ENCODE assay signal across 1 cellular context in genomic region chr20:13008761-13009681, GRCh38.
TF ChIP-seq lines count a peak whose summit lies in the region.

Gene SPTLC3 (plus strand): TSS chr20:13008972. CDS start chr20:13009268, 296 bp downstream.

TF ChIP-seq in GM23338, 12 proteins besides CTCF, POLR2A, EP300 and RAD21 (continued from another document):
- TF ChIP-seq ZNF462 (CRISPR knock-in tag; IDR thresholded peaks at IDR 0.05) (no peak), EZH2 (IDR thresholded peaks at IDR 0.05; ENCODE audit: low read depth, unreplicated experiment) (no peak), POLR2AphosphoS5 (IDR thresholded peaks at IDR 0.05; ENCODE audit: low read depth) (no peak), ETS1 (IDR thresholded peaks at IDR 0.05) (no peak)
